Comparison of ENCODE assay signal across 1 cellular context in genomic region chr1:65279092-65279448, GRCh38.
A peak's percentile ranks its signal among the peaks of the same experiment; 100 is the strongest.
TF ChIP-seq lines count a peak whose summit lies in the region.

No MANE protein-coding gene starts in this region.

TF ChIP-seq in K562, 482 proteins besides CTCF, POLR2A, EP300 and RAD21 (continued from another document and continues in another):
- TF ChIP-seq SFPQ (IDR thresholded peaks at IDR 0.05; ENCODE audit: low read depth, low read length): no peak
- TF ChIP-seq, protein P1, sequence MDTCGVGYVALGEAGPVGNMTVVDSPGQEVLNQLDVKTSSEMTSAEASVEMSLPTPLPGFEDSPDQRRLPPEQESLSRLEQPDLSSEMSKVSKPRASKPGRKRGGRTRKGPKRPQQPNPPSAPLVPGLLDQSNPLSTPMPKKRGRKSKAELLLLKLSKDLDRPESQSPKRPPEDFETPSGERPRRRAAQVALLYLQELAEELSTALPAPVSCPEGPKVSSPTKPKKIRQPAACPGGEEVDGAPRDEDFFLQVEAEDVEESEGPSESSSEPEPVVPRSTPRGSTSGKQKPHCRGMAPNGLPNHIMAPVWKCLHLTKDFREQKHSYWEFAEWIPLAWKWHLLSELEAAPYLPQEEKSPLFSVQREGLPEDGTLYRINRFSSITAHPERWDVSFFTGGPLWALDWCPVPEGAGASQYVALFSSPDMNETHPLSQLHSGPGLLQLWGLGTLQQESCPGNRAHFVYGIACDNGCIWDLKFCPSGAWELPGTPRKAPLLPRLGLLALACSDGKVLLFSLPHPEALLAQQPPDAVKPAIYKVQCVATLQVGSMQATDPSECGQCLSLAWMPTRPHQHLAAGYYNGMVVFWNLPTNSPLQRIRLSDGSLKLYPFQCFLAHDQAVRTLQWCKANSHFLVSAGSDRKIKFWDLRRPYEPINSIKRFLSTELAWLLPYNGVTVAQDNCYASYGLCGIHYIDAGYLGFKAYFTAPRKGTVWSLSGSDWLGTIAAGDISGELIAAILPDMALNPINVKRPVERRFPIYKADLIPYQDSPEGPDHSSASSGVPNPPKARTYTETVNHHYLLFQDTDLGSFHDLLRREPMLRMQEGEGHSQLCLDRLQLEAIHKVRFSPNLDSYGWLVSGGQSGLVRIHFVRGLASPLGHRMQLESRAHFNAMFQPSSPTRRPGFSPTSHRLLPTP (IDR thresholded peaks at IDR 0.05; ENCODE audit: borderline replicate concordance, extremely low read depth, insufficient read length): no peak
- no peak for TF ChIP-seq SREBF1 (IDR thresholded peaks at IDR 0.05; ENCODE audit: borderline replicate concordance, low read depth, low read length)
- TF ChIP-seq ETV5 (CRISPR knock-in tag; IDR thresholded peaks at IDR 0.05; ENCODE audit: low read depth): no peak
- TF ChIP-seq ZFP36 (IDR thresholded peaks at IDR 0.05; ENCODE audit: low read depth, low read length, partially characterized antibody): no peak
- no peak for TF ChIP-seq MAFK (IDR thresholded peaks at IDR 0.05; ENCODE audit: low read length)
- TF ChIP-seq, protein P2, sequence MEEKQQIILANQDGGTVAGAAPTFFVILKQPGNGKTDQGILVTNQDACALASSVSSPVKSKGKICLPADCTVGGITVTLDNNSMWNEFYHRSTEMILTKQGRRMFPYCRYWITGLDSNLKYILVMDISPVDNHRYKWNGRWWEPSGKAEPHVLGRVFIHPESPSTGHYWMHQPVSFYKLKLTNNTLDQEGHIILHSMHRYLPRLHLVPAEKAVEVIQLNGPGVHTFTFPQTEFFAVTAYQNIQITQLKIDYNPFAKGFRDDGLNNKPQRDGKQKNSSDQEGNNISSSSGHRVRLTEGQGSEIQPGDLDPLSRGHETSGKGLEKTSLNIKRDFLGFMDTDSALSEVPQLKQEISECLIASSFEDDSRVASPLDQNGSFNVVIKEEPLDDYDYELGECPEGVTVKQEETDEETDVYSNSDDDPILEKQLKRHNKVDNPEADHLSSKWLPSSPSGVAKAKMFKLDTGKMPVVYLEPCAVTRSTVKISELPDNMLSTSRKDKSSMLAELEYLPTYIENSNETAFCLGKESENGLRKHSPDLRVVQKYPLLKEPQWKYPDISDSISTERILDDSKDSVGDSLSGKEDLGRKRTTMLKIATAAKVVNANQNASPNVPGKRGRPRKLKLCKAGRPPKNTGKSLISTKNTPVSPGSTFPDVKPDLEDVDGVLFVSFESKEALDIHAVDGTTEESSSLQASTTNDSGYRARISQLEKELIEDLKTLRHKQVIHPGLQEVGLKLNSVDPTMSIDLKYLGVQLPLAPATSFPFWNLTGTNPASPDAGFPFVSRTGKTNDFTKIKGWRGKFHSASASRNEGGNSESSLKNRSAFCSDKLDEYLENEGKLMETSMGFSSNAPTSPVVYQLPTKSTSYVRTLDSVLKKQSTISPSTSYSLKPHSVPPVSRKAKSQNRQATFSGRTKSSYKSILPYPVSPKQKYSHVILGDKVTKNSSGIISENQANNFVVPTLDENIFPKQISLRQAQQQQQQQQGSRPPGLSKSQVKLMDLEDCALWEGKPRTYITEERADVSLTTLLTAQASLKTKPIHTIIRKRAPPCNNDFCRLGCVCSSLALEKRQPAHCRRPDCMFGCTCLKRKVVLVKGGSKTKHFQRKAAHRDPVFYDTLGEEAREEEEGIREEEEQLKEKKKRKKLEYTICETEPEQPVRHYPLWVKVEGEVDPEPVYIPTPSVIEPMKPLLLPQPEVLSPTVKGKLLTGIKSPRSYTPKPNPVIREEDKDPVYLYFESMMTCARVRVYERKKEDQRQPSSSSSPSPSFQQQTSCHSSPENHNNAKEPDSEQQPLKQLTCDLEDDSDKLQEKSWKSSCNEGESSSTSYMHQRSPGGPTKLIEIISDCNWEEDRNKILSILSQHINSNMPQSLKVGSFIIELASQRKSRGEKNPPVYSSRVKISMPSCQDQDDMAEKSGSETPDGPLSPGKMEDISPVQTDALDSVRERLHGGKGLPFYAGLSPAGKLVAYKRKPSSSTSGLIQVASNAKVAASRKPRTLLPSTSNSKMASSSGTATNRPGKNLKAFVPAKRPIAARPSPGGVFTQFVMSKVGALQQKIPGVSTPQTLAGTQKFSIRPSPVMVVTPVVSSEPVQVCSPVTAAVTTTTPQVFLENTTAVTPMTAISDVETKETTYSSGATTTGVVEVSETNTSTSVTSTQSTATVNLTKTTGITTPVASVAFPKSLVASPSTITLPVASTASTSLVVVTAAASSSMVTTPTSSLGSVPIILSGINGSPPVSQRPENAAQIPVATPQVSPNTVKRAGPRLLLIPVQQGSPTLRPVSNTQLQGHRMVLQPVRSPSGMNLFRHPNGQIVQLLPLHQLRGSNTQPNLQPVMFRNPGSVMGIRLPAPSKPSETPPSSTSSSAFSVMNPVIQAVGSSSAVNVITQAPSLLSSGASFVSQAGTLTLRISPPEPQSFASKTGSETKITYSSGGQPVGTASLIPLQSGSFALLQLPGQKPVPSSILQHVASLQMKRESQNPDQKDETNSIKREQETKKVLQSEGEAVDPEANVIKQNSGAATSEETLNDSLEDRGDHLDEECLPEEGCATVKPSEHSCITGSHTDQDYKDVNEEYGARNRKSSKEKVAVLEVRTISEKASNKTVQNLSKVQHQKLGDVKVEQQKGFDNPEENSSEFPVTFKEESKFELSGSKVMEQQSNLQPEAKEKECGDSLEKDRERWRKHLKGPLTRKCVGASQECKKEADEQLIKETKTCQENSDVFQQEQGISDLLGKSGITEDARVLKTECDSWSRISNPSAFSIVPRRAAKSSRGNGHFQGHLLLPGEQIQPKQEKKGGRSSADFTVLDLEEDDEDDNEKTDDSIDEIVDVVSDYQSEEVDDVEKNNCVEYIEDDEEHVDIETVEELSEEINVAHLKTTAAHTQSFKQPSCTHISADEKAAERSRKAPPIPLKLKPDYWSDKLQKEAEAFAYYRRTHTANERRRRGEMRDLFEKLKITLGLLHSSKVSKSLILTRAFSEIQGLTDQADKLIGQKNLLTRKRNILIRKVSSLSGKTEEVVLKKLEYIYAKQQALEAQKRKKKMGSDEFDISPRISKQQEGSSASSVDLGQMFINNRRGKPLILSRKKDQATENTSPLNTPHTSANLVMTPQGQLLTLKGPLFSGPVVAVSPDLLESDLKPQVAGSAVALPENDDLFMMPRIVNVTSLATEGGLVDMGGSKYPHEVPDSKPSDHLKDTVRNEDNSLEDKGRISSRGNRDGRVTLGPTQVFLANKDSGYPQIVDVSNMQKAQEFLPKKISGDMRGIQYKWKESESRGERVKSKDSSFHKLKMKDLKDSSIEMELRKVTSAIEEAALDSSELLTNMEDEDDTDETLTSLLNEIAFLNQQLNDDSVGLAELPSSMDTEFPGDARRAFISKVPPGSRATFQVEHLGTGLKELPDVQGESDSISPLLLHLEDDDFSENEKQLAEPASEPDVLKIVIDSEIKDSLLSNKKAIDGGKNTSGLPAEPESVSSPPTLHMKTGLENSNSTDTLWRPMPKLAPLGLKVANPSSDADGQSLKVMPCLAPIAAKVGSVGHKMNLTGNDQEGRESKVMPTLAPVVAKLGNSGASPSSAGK (IDR thresholded peaks at IDR 0.05): no peak
- TF ChIP-seq TCF7L2 (IDR thresholded peaks at IDR 0.05; ENCODE audit: low read depth, low read length): no peak
- no peak for TF ChIP-seq VEZF1 (CRISPR knock-in tag; IDR thresholded peaks at IDR 0.05)
- no peak for TF ChIP-seq GTF2F1 (IDR thresholded peaks at IDR 0.05; ENCODE audit: low read depth, low read length)
- TF ChIP-seq, protein P3, sequence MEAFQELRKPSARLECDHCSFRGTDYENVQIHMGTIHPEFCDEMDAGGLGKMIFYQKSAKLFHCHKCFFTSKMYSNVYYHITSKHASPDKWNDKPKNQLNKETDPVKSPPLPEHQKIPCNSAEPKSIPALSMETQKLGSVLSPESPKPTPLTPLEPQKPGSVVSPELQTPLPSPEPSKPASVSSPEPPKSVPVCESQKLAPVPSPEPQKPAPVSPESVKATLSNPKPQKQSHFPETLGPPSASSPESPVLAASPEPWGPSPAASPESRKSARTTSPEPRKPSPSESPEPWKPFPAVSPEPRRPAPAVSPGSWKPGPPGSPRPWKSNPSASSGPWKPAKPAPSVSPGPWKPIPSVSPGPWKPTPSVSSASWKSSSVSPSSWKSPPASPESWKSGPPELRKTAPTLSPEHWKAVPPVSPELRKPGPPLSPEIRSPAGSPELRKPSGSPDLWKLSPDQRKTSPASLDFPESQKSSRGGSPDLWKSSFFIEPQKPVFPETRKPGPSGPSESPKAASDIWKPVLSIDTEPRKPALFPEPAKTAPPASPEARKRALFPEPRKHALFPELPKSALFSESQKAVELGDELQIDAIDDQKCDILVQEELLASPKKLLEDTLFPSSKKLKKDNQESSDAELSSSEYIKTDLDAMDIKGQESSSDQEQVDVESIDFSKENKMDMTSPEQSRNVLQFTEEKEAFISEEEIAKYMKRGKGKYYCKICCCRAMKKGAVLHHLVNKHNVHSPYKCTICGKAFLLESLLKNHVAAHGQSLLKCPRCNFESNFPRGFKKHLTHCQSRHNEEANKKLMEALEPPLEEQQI (IDR thresholded peaks at IDR 0.05): no peak
- no peak for TF ChIP-seq RB1 (IDR thresholded peaks at IDR 0.05; ENCODE audit: low read depth)
- no peak for TF ChIP-seq RFX1 (IDR thresholded peaks at IDR 0.05)
- peak; percentile 91 for TF ChIP-seq HDAC2 (IDR thresholded peaks at IDR 0.05)
- TF ChIP-seq ETV6 (IDR thresholded peaks at IDR 0.05; ENCODE audit: borderline replicate concordance in 1 of 2, low read depth in 2 of 2, low read length in 1 of 2): no peak
- no peak for TF ChIP-seq ETV6 (CRISPR knock-in tag; IDR thresholded peaks at IDR 0.05; ENCODE audit: borderline replicate concordance)
- no peak for TF ChIP-seq SNAPC5 (CRISPR knock-in tag; IDR thresholded peaks at IDR 0.05)
- no peak for TF ChIP-seq HDGF (IDR thresholded peaks at IDR 0.05)
- no peak for TF ChIP-seq RBFOX2 (IDR thresholded peaks at IDR 0.05; ENCODE audit: low read depth, low read length)
- TF ChIP-seq ZNF444 (CRISPR knock-in tag; IDR thresholded peaks at IDR 0.05): no peak
- no peak for TF ChIP-seq XRCC3 (IDR thresholded peaks at IDR 0.05)
- no peak for TF ChIP-seq ATF1 (CRISPR knock-in tag; IDR thresholded peaks at IDR 0.05)
- TF ChIP-seq ATF1 (tag; IDR thresholded peaks at IDR 0.05): no peak
- TF ChIP-seq TGIF2 (CRISPR knock-in tag; IDR thresholded peaks at IDR 0.05): no peak
- TF ChIP-seq SMARCE1 (IDR thresholded peaks at IDR 0.05): 0 out of 2 replicates have a peak, but pooled peaks have one; percentile 40
- no peak for TF ChIP-seq NR4A1 (CRISPR knock-in tag; IDR thresholded peaks at IDR 0.05)
- no peak for TF ChIP-seq NR4A1 (tag; IDR thresholded peaks at IDR 0.05)
- no peak for TF ChIP-seq FIP1L1 (IDR thresholded peaks at IDR 0.05; ENCODE audit: low read depth, low read length, poor library complexity, severe bottlenecking)
- TF ChIP-seq MXI1 (IDR thresholded peaks at IDR 0.05; ENCODE audit: low read depth, low read length): no peak
- no peak for TF ChIP-seq ATF2 (CRISPR knock-in tag; IDR thresholded peaks at IDR 0.05)
- TF ChIP-seq SLC30A9 (CRISPR knock-in tag; IDR thresholded peaks at IDR 0.05): no peak
- TF ChIP-seq TCF15 (CRISPR knock-in tag; IDR thresholded peaks at IDR 0.05): no peak
- no peak for TF ChIP-seq E2F3 (CRISPR knock-in tag; IDR thresholded peaks at IDR 0.05)
- TF ChIP-seq, protein P4, sequence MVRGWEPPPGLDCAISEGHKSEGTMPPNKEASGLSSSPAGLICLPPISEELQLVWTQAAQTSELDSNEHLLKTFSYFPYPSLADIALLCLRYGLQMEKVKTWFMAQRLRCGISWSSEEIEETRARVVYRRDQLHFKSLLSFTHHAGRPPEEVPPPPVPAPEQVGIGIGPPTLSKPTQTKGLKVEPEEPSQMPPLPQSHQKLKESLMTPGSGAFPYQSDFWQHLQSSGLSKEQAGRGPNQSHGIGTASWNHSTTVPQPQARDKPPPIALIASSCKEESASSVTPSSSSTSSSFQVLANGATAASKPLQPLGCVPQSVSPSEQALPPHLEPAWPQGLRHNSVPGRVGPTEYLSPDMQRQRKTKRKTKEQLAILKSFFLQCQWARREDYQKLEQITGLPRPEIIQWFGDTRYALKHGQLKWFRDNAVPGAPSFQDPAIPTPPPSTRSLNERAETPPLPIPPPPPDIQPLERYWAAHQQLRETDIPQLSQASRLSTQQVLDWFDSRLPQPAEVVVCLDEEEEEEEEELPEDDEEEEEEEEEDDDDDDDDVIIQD (CRISPR knock-in tag; IDR thresholded peaks at IDR 0.05): no peak
